In the genomic region with DNA sequence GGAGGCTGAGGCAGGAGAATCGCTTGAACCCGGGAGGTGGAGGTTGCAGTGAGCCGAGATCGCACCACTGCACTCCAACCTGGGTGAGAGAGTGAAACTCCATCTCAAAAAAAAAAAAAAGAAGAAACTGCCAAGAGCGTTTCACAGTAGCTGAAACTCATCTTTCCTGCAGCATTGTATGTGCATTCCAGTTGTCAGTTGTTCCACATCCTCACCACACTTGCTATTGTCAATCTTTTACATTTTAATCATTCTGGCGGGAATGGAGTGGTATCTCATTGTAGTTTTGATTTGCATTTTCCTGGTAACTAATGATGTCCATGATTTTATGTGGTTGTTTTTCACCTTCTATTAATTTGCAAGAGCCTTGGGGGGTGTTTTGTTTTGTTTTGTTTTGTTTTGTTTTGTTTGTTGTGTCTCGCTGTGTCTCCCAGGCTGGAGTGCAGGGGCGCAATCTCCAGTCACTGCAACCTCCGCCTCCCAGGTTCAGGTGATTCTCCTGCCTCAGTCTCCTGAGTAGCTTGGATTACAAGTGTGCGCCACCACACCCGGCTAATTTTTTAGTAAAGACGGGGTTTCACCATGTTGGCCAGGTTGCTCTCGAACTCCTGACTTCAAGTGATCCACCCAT, we compare ENCODE assay signal across 1 cellular context.
TF ChIP-seq lines count a peak whose summit lies in the region.

No MANE protein-coding gene starts in this region.

TF ChIP-seq in HEK293, 187 proteins besides CTCF, POLR2A, EP300 and RAD21 (continued from another document):
- TF ChIP-seq ZNF214 (tag by site-specific recombination; IDR thresholded peaks at IDR 0.05; ENCODE audit: borderline replicate concordance) (no peak), ZNF76 (tag by site-specific recombination; IDR thresholded peaks at IDR 0.05; ENCODE audit: borderline replicate concordance, low read depth) (no peak)
- TF ChIP-seq, protein P1, sequence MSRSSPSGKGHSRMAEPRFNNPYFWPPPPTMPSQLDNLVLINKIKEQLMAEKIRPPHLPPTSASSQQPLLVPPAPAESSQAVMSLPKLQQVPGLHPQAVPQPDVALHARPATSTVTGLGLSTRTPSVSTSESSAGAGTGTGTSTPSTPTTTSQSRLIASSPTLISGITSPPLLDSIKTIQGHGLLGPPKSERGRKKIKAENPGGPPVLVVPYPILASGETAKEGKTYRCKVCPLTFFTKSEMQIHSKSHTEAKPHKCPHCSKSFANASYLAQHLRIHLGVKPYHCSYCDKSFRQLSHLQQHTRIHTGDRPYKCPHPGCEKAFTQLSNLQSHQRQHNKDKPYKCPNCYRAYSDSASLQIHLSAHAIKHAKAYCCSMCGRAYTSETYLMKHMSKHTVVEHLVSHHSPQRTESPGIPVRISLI (tag by site-specific recombination; IDR thresholded peaks at IDR 0.05), result no peak
